In the genomic region with DNA sequence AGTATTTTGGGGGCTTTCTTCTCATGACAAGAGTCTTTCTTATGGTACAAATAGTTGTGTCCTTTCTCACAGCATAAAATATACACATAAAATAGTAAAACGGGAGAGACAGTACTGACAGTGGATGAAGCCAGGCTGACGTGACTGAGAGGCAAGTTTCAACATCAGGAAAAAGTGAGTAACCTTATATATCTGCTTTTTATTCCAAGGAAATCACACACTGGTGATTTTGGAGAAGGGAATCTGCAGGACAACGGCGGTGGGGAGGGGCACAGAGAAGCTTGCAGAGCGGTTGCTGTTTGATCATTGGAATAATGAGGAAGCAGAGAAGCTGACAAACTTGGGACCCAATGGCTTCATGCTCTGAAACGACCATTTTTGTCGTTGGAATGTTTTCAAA, we compare ENCODE assay signal across 21 cellular contexts.
DNase-seq lines count a peak whose midpoint lies in the region; ATAC-seq and TF ChIP-seq lines count a peak whose summit lies in the region.
"Had no signal": no experiment of that assay in that cellular context is flagged by ENCODE, and none has a peak within 500 bp of the region (broad histone marks: within the 10 kb centered on the region; RNA-seq: fewer than 3 reads in every experiment).

No MANE protein-coding gene starts in this region.

- CTCF ChIA-PET in BJ (lab: Yijun Ruan, JAX), result interaction anchor here (1.0 kb wide), 1 partner anchor 10 kb away, joined by 3 read pairs; no protein-coding TSS in a partner anchor

- TF ChIP-seq CTCF in BJ (IDR thresholded peaks at IDR 0.05; ENCODE audit: insufficient read depth, low read depth, low read length) (no peak), fibroblast of pulmonary artery (IDR thresholded peaks at IDR 0.05; ENCODE audit: low read length, missing control alignments) (no peak)

- H3K27ac Mint-ChIP-seq in activated T-helper 1 cell treated with anti-CD3 and anti-CD28 coated beads, Interleukin-12 subunit alpha, Interleukin-12 subunit beta, Interleukin-2, Interleukin-4 antibody, amounts not matched to agents 30 ng/mL and 10 ng/mL and 1 ng/mL, durations not matched to agents 14 hours and 24 hours and 36 hours, result no peak overlapping the region
- H3K27ac Mint-ChIP-seq: CD14-positive monocyte had no signal

- no peaks in the 10 kb centered on the region for H3K36me3 ChIP-seq in BJ (ENCODE audit: control insufficient read depth, insufficient read depth, low read length)
- H3K36me3 ChIP-seq: MG63, Peyer's patch had no signal

- peaks cover 12% of the 10 kb centered on the region for H3K4me1 Mint-ChIP-seq in activated T-helper 1 cell treated with anti-CD3 and anti-CD28 coated beads, Interleukin-12 subunit alpha, Interleukin-12 subunit beta, Interleukin-2, Interleukin-4 antibody, amounts not matched to agents 30 ng/mL and 10 ng/mL and 1 ng/mL, durations not matched to agents 14 hours and 24 hours and 36 hours (ENCODE audit: low read depth)

- no peaks in the 10 kb centered on the region for H3K36me3 Mint-ChIP-seq in activated T-helper 1 cell treated with anti-CD3 and anti-CD28 coated beads, Interleukin-12 subunit alpha, Interleukin-12 subunit beta, Interleukin-2, Interleukin-4 antibody, amounts not matched to agents 30 ng/mL and 10 ng/mL and 1 ng/mL, durations not matched to agents 14 hours and 24 hours and 36 hours (ENCODE audit: low read depth)
- H3K36me3 Mint-ChIP-seq: CD14-positive monocyte had no signal

- H3K4me3 ChIP-seq in BJ (ENCODE audit: low read depth, low read length), result no peak overlapping the region
- H3K4me3 ChIP-seq in fibroblast of pulmonary artery (replicated peaks; ENCODE audit: low read depth, low read length), result no peak overlapping the region
- H3K4me3 ChIP-seq: MG63, Peyer's patch had no signal

- peaks cover 9% of the 10 kb centered on the region for H3K27me3 ChIP-seq in BJ (ENCODE audit: control insufficient read depth, insufficient read depth, low read length)
- H3K27me3 ChIP-seq: Peyer's patch had no signal

- peaks cover 24% of the 10 kb centered on the region for H3K27me3 Mint-ChIP-seq in activated T-helper 1 cell treated with anti-CD3 and anti-CD28 coated beads, Interleukin-12 subunit alpha, Interleukin-12 subunit beta, Interleukin-2, Interleukin-4 antibody, amounts not matched to agents 30 ng/mL and 10 ng/mL and 1 ng/mL, durations not matched to agents 14 hours and 24 hours and 36 hours (ENCODE audit: insufficient read depth)

- DNase-seq in BJ (ENCODE audit: low read depth), result peak; percentile 39
- DNase-seq in amniotic epithelial cell (ENCODE audit: low read depth), result peak; percentile 36
- DNase-seq in fibroblast of pulmonary artery (ENCODE audit: low read depth), result peak; percentile 26
- peak; percentile 48 for DNase-seq in stromal cell of bone marrow (ENCODE audit: low read depth)
- no peak for DNase-seq in activated T-helper 1 cell treated with anti-CD3 and anti-CD28 coated beads, Interleukin-12 subunit alpha, Interleukin-12 subunit beta, Interleukin-2, Interleukin-4 antibody, amounts not matched to agents 30 ng/mL and 10 ng/mL and 1 ng/mL, durations not matched to agents 14 hours and 24 hours and 36 hours (ENCODE audit: low spot score)
- DNase-seq in NOMO-1 (lab: John Stamatoyannopoulos, UW; ENCODE audit: unreplicated experiment in 2 of 2), result no peak
- no peak for DNase-seq in DMS79 treated with DMSO at 0.1 percent for 48 hours (lab: John Stamatoyannopoulos, UW)
- DNase-seq: Caco-2, DMS53, GOT3, MG63, NCI-H1105 treated with DMSO at 0.1 percent for 48 hours, NCI-H187 treated with DMSO at 0.1 percent for 48 hours, NCI-H2171 treated with DMSO at 0.1 percent for 48 hours, NCI-H510A, NCI-H82, SIG-M5 had no signal

- POLR2A ChIA-PET in BJ (lab: Charles Lee), result no interaction called here

- intact Hi-C loops in activated T-helper 1 cell treated with anti-CD3 and anti-CD28 coated beads, Interleukin-12 subunit alpha, Interleukin-12 subunit beta, Interleukin-2, Interleukin-4 antibody, amounts not matched to agents 30 ng/mL and 10 ng/mL and 1 ng/mL, durations not matched to agents 14 hours and 24 hours and 36 hours (cut with micrococcal nuclease), result no loop called here

- no peak for ATAC-seq in HG03108 (IDR thresholded peaks at IDR 0.05; ENCODE audit: unreplicated experiment)
- ATAC-seq: HepG2 had no signal

- no peaks in the 10 kb centered on the region for H3K9me3 Mint-ChIP-seq in activated T-helper 1 cell treated with anti-CD3 and anti-CD28 coated beads, Interleukin-12 subunit alpha, Interleukin-12 subunit beta, Interleukin-2, Interleukin-4 antibody, amounts not matched to agents 30 ng/mL and 10 ng/mL and 1 ng/mL, durations not matched to agents 14 hours and 24 hours and 36 hours

- no peak overlapping the region for H3K4me3 Mint-ChIP-seq in activated T-helper 1 cell treated with anti-CD3 and anti-CD28 coated beads, Interleukin-12 subunit alpha, Interleukin-12 subunit beta, Interleukin-2, Interleukin-4 antibody, amounts not matched to agents 30 ng/mL and 10 ng/mL and 1 ng/mL, durations not matched to agents 14 hours and 24 hours and 36 hours

Comparison
In these comparisons a context has a peak if more than half of its experiments do, and no peak if none do; other contexts are left out.
1. DNase-seq: peak in BJ (single experiment), amniotic epithelial cell (single experiment), fibroblast of pulmonary artery (single experiment) and stromal cell of bone marrow (single experiment); none in activated T-helper 1 cell treated with anti-CD3 and anti-CD28 coated beads, Interleukin-12 subunit alpha, Interleukin-12 subunit beta, Interleukin-2, Interleukin-4 antibody, amounts not matched to agents 30 ng/mL and 10 ng/mL and 1 ng/mL, durations not matched to agents 14 hours and 24 hours and 36 hours (single experiment), NOMO-1 (0 of 2) and DMS79 treated with DMSO at 0.1 percent for 48 hours (single experiment).